Comparison of ENCODE assay signal across 25 cellular contexts in the genomic region with DNA sequence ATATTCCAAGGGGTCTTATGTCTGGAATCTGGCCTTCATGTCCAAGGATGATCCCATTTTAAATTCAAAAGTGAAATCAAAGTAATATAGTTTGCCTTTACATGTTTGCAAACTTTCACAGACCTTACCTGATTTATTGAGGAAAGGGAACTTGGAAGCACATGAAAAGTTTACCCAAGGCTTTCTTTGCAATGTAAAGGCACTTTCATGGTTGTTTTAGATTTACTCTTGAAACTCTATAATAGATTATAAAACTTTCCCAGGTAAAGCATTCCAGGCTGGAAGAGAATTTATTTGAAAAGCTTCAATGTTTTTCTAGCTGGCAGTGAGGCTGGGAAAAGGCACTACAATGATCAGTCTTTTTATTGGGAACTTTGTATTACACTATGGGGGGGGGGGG.
"Had no signal": no experiment of that assay in that cellular context is flagged by ENCODE, and none has a peak within 500 bp of the region (broad histone marks: within the 10 kb centered on the region; RNA-seq: fewer than 3 reads in every experiment).

No MANE protein-coding gene starts in this region.

- H3K9me3 ChIP-seq: stomach, suprapubic skin, testis, thoracic aorta, thyroid gland, tibial artery, tibial nerve, transverse colon, upper lobe of left lung, upper lobe of right lung, uterus, vagina had no signal

- DNase-seq: stimulated activated CD4-positive, alpha-beta T cell treated with anti-CD3 and anti-CD28 coated beads, Interleukin-2, amount 100 ng/mL, for 48 hours; stimulated activated CD4-positive, alpha-beta T cell treated with anti-CD3 and anti-CD28 coated beads, Interleukin-4, amount 100 ng/mL, for 1 hour; stimulated activated CD4-positive, alpha-beta T cell treated with anti-CD3 and anti-CD28 coated beads, Interleukin-4, amount 100 ng/mL, for 24 hours; stimulated activated CD4-positive, alpha-beta T cell treated with anti-CD3 and anti-CD28 coated beads, Interleukin-4, amount 100 ng/mL, for 4 hours; stimulated activated CD8-positive, alpha-beta memory T cell treated with anti-CD3 and anti-CD28 coated beads, Interleukin-4, amount 100 ng/mL, for 48 hours; stimulated activated naive B cell treated with anti-CD40 and anti-IgM and Interleukin-4, amounts not matched to agents 10 μg/mL and 1 μg/mL and 100 μg/mL, for 72 hours; stimulated activated naive CD4-positive, alpha-beta T cell; stimulated activated naive CD4-positive, alpha-beta T cell treated with Interleukin-2 at 50 U/mL for 16 hours; stimulated activated naive CD8-positive, alpha-beta T cell treated with anti-CD3 and anti-CD28 coated beads, Interleukin-15, amount 100 ng/mL, for 72 hours; stimulated activated naive CD8-positive, alpha-beta T cell treated with anti-CD3 and anti-CD28 coated beads, Interleukin-15, Interleukin-2, amounts not matched to agents 100 U/mL and 50 U/mL, for 24 hours; stomach; substantia nigra; testis; thyroid gland; tibial artery; transverse colon; trophoblast cell; upper lobe of left lung; upper lobe of right lung; uterus had no signal

- H3K36me3 ChIP-seq: stomach, suprapubic skin, thoracic aorta, thyroid gland, tibial artery, tibial nerve, transverse colon, upper lobe of left lung, upper lobe of right lung, uterus, vagina had no signal

- H3K27me3 ChIP-seq: suprapubic skin, testis, thyroid gland, tibial artery, tibial nerve, transverse colon, upper lobe of left lung, upper lobe of right lung, vagina had no signal

- H3K27ac ChIP-seq: stomach, suprapubic skin, testis, thoracic aorta, thyroid gland, tibial artery, tibial nerve, transverse colon, upper lobe of left lung, upper lobe of right lung, uterus, vagina had no signal

- FAIRE-seq: urothelium cell line had no signal

- H3K4me1 ChIP-seq: stomach, suprapubic skin, testis, thyroid gland, tibial artery, tibial nerve, transverse colon, upper lobe of left lung, upper lobe of right lung, uterus, vagina had no signal

- H3K4me3 ChIP-seq: stomach, suprapubic skin, testis, thoracic aorta, thyroid gland, tibial artery, tibial nerve, transverse colon, upper lobe of left lung, upper lobe of right lung, uterus, vagina had no signal
